In genomic region chr11:66157182-66157864, GRCh38 we compare ENCODE assay signal across 17 cellular contexts.
DNase-seq lines count a peak whose midpoint lies in the region; ATAC-seq and TF ChIP-seq lines count a peak whose summit lies in the region.
"Had no signal": no experiment of that assay in that cellular context is flagged by ENCODE, and none has a peak within 500 bp of the region (broad histone marks: within the 10 kb centered on the region; RNA-seq: fewer than 3 reads in every experiment).

No MANE protein-coding gene starts in this region.

- peak; percentile 31; the same call in 1 of the 2 replicates for TF ChIP-seq CTCF in HFFc6 (IDR thresholded peaks at IDR 0.05)

- no peak for ATAC-seq in memory B cell (ENCODE audit: low read depth)
- ATAC-seq in HG03280 (IDR thresholded peaks at IDR 0.05; ENCODE audit: unreplicated experiment), result no peak
- no peak for ATAC-seq in GM21390 (IDR thresholded peaks at IDR 0.05; ENCODE audit: unreplicated experiment)
- ATAC-seq: HCT116, right cardiac atrium had no signal

- no peaks in the 10 kb centered on the region for H3K9me3 Mint-ChIP-seq in HFFc6
- H3K9me3 Mint-ChIP-seq in activated naive CD8-positive, alpha-beta T cell (ENCODE audit: low read depth), result no peaks in the 10 kb centered on the region
- H3K9me3 Mint-ChIP-seq in memory B cell, result no peaks in the 10 kb centered on the region

- no peak overlapping the region for H3K27ac Mint-ChIP-seq in HFFc6
- peak overlapping the region; percentile 86 for H3K27ac Mint-ChIP-seq in activated naive CD8-positive, alpha-beta T cell
- peak overlapping the region; percentile 55 for H3K27ac Mint-ChIP-seq in memory B cell
- H3K27ac Mint-ChIP-seq: nephron progenitor cell had no signal

- no peak overlapping the region for H3K4me3 Mint-ChIP-seq in HFFc6
- peak overlapping the region; percentile 10 for H3K4me3 Mint-ChIP-seq in activated naive CD8-positive, alpha-beta T cell
- H3K4me3 Mint-ChIP-seq in memory B cell, result no peak overlapping the region
- H3K4me3 Mint-ChIP-seq: nephron progenitor cell had no signal

- DNase-seq in DMS53 (lab: John Stamatoyannopoulos, UW) (peak; percentile 47), DMS53 treated with DMSO at 0.1 percent for 48 hours (lab: John Stamatoyannopoulos, UW; ENCODE audit: unreplicated experiment) (no peak), HFFc6 (peak; percentile 5), memory B cell (ENCODE audit: low spot score in 2 of 2) (no peak), HEK293T (ENCODE audit: extremely low spot score) (no peak)
- DNase-seq: caudate nucleus, COR-L47, kidney glomerular epithelial cell, NCI-H2227 treated with DMSO at 0.1 percent for 48 hours, nephron progenitor cell, Peyer's patch, right cardiac atrium, tibial artery had no signal

- CTCF ChIA-PET in HEK293T (lab: Yijun Ruan, JAX), result interaction anchor here (1.2 kb wide), 1 partner anchor 65 kb away, joined by 3 read pairs; no protein-coding TSS in a partner anchor

- H3K27me3 Mint-ChIP-seq in HFFc6 (ENCODE audit: insufficient read depth) (no peaks in the 10 kb centered on the region), memory B cell (no peaks in the 10 kb centered on the region)
- H3K27me3 Mint-ChIP-seq in activated naive CD8-positive, alpha-beta T cell, result no peaks in the 10 kb centered on the region

- H3K36me3 Mint-ChIP-seq in HFFc6 (ENCODE audit: low read depth) (peaks cover 4% of the 10 kb centered on the region; the same call in 1 of the 2 replicates), memory B cell (peaks cover 5% of the 10 kb centered on the region)
- peaks cover 5% of the 10 kb centered on the region for H3K36me3 Mint-ChIP-seq in activated naive CD8-positive, alpha-beta T cell

- POLR2A ChIA-PET in HEK293T (lab: Yijun Ruan, JAX), result no interaction called here

- H3K4me1 Mint-ChIP-seq in HFFc6 (ENCODE audit: low read depth) (peaks cover 35% of the 10 kb centered on the region), memory B cell (peaks cover 13% of the 10 kb centered on the region)
- peaks cover 58% of the 10 kb centered on the region for H3K4me1 Mint-ChIP-seq in activated naive CD8-positive, alpha-beta T cell (ENCODE audit: low read depth)
- H3K4me1 Mint-ChIP-seq: nephron progenitor cell had no signal

TF ChIP-seq in HEK293T, 16 proteins besides CTCF, POLR2A, EP300 and RAD21:
- no peak for TF ChIP-seq BHLHE40 (IDR thresholded peaks at IDR 0.05; ENCODE audit: borderline replicate concordance)
- no peak for TF ChIP-seq SP1 (IDR thresholded peaks at IDR 0.05)
- TF ChIP-seq CTBP1 (IDR thresholded peaks at IDR 0.05; ENCODE audit: borderline replicate concordance), result no peak
- TF ChIP-seq NFRKB (IDR thresholded peaks at IDR 0.05), result no peak
- TF ChIP-seq, protein P1, sequence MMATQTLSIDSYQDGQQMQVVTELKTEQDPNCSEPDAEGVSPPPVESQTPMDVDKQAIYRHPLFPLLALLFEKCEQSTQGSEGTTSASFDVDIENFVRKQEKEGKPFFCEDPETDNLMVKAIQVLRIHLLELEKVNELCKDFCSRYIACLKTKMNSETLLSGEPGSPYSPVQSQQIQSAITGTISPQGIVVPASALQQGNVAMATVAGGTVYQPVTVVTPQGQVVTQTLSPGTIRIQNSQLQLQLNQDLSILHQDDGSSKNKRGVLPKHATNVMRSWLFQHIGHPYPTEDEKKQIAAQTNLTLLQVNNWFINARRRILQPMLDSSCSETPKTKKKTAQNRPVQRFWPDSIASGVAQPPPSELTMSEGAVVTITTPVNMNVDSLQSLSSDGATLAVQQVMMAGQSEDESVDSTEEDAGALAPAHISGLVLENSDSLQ (IDR thresholded peaks at IDR 0.05), result no peak
- TF ChIP-seq L3MBTL2 (conservative IDR thresholded peaks at IDR 0.05), result no peak
- no peak for TF ChIP-seq TARDBP (IDR thresholded peaks at IDR 0.05)
- no peak for TF ChIP-seq ARNT (IDR thresholded peaks at IDR 0.05)
- no peak for TF ChIP-seq FOXA1 (IDR thresholded peaks at IDR 0.05)
- TF ChIP-seq ZNF384 (IDR thresholded peaks at IDR 0.05), result no peak
- TF ChIP-seq FOXM1 (IDR thresholded peaks at IDR 0.05; ENCODE audit: borderline replicate concordance), result no peak
- TF ChIP-seq LEF1 (IDR thresholded peaks at IDR 0.05; ENCODE audit: borderline replicate concordance), result no peak
- no peak for TF ChIP-seq FOXK2 (IDR thresholded peaks at IDR 0.05)
- no peak for TF ChIP-seq SUZ12 (IDR thresholded peaks at IDR 0.05)
- no peak for TF ChIP-seq ELF4 (IDR thresholded peaks at IDR 0.05)
- no peak for TF ChIP-seq HDGF (IDR thresholded peaks at IDR 0.05; ENCODE audit: borderline replicate concordance)

Comparison
In these comparisons a context has a peak if more than half of its experiments do, and no peak if none do; other contexts are left out.
1. DNase-seq: peak in DMS53 (single experiment) and HFFc6 (single experiment); none in DMS53 treated with DMSO at 0.1 percent for 48 hours (single experiment), memory B cell (0 of 2) and HEK293T (single experiment).